Comparison of ENCODE assay signal across 35 cellular contexts in genomic region chr11:93967258-93967657, GRCh38. TPM values are rescaled to one million over a fixed set of nuclear protein-coding genes. Genes with fewer than 3 reads are reported as not detected.
"Had no signal": no experiment of that assay in that cellular context is flagged by ENCODE, and none has a peak within 500 bp of the region (broad histone marks: within the 10 kb centered on the region; RNA-seq: fewer than 3 reads in every experiment).

No MANE protein-coding gene starts in this region.

- H3K4me1 ChIP-seq: adrenal gland, body of pancreas, colonic mucosa, esophagus squamous epithelium had no signal

- H3K36me3 ChIP-seq: adrenal gland, colonic mucosa, esophagus squamous epithelium had no signal

- FAIRE-seq: endometrium, endothelial cell of umbilical vein, frontal cortex had no signal

- DNase-seq: activated CD4-positive, alpha-beta memory T cell treated with anti-CD3 and anti-CD28 coated beads for 36 hours; activated CD4-positive, alpha-beta T cell treated with anti-CD3 and anti-CD28 coated beads for 36 hours; activated CD4-positive, alpha-beta T cell treated with anti-CD3 and anti-CD28 coated beads, Interleukin-2, amount 10 ng/mL, durations not matched to agents 24 days and 14 days; activated CD4-positive, CD25-positive, alpha-beta regulatory T cell; activated CD4-positive, CD25-positive, alpha-beta regulatory T cell treated with anti-CD3 and anti-CD28 coated beads, Interleukin-2, amount 50 U/mL, for 72 hours; activated CD8-positive, alpha-beta memory T cell treated with anti-CD3 and anti-CD28 coated beads, Interleukin-2, amount 10 ng/mL, durations not matched to agents 7 days and 5 days; activated CD8-positive, alpha-beta memory T cell treated with anti-CD3 and anti-CD28 coated beads, Interleukin-2, amount 50 U/mL, for 4 hours; activated CD8-positive, alpha-beta T cell treated with anti-CD3 and anti-CD28 coated beads, Interleukin-2, amount 10 ng/mL, durations not matched to agents 7 days and 5 days; activated effector memory CD4-positive, alpha-beta T cell treated with anti-CD3 and anti-CD28 coated beads, Interleukin-2, amount 50 U/mL, for 16 hours; activated naive CD4-positive, alpha-beta T cell treated with anti-CD3 and anti-CD28 coated beads for 36 hours; activated naive CD8-positive, alpha-beta T cell treated with anti-CD3 and anti-CD28 coated beads for 36 hours; activated naive CD8-positive, alpha-beta T cell treated with anti-CD3 and anti-CD28 coated beads, Interleukin-2, amount 50 U/mL, for 24 hours; activated T-cell treated with anti-CD3 and anti-CD28 coated beads, Interleukin-2, amount 50 U/mL, for 1 hour; activated T-cell treated with anti-CD3 and anti-CD28 coated beads, Interleukin-2, amount 50 U/mL, for 48 hours; aorta; body of pancreas; caudate nucleus; colonic mucosa; effector CD8-positive, alpha-beta T cell; esophagus squamous epithelium; foreskin fibroblast; head of caudate nucleus; T-helper 1 cell; T-helper 17 cell; T1000 had no signal

- ATAC-seq: activated CD4-positive, alpha-beta T cell treated with anti-CD3 and anti-CD28 coated beads for 36 hours; activated CD8-positive, alpha-beta memory T cell treated with anti-CD3 and anti-CD28 coated beads, Interleukin-2, amount 10 ng/mL, durations not matched to agents 7 days and 5 days; activated CD8-positive, alpha-beta T cell treated with anti-CD3 and anti-CD28 coated beads, Interleukin-2, amount 10 ng/mL, durations not matched to agents 7 days and 5 days; activated naive CD8-positive, alpha-beta T cell treated with anti-CD3 and anti-CD28 coated beads, Interleukin-2, amount 50 U/mL, for 24 hours; body of pancreas; T-helper 17 cell had no signal

- H3K27ac ChIP-seq: adrenal gland, body of pancreas, colonic mucosa, epithelial cell of prostate, esophagus squamous epithelium had no signal

- H3K9me3 ChIP-seq: adrenal gland, body of pancreas, colonic mucosa, esophagus squamous epithelium had no signal

- H3K4me3 ChIP-seq: adrenal gland, body of pancreas, colonic mucosa, esophagus squamous epithelium had no signal

- H3K27me3 ChIP-seq: adrenal gland, body of pancreas, colonic mucosa had no signal

RNA-seq across cellular contexts. Expression of gene HEPHL1, which starts 53.9 kb away (rescaled TPM):
- total RNA-seq: activated CD4-positive, alpha-beta memory T cell treated with anti-CD3 and anti-CD28 coated beads for 36 hours; activated CD4-positive, alpha-beta T cell treated with anti-CD3 and anti-CD28 coated beads for 36 hours; activated CD4-positive, alpha-beta T cell treated with anti-CD3 and anti-CD28 coated beads, Interleukin-2, amount 10 ng/mL, durations not matched to agents 24 days and 14 days; activated CD8-positive, alpha-beta memory T cell treated with anti-CD3 and anti-CD28 coated beads for 36 hours; activated CD8-positive, alpha-beta memory T cell treated with anti-CD3 and anti-CD28 coated beads, Interleukin-2, amount 10 ng/mL, durations not matched to agents 7 days and 5 days; activated CD8-positive, alpha-beta T cell treated with anti-CD3 and anti-CD28 coated beads, Interleukin-2, amount 10 ng/mL, durations not matched to agents 7 days and 5 days; activated naive CD4-positive, alpha-beta T cell treated with anti-CD3 and anti-CD28 coated beads for 36 hours; activated naive CD8-positive, alpha-beta T cell treated with anti-CD3 and anti-CD28 coated beads for 36 hours; activated T-helper 1 cell treated with anti-CD3 and anti-CD28 coated beads, Interleukin-12 subunit alpha, Interleukin-12 subunit beta, Interleukin-2, Interleukin-4 antibody, amounts not matched to agents 30 ng/mL and 10 ng/mL and 1 ng/mL, durations not matched to agents 14 hours and 24 hours and 36 hours; activated T-helper 2 cell treated with anti-CD3 and anti-CD28 coated beads, Interferon-gamma antibody, Interleukin-2, Interleukin-4, amounts not matched to agents 10 μg/mL and 5 μg/mL and 100 μg/mL, durations not matched to agents 14 hours and 24 hours and 36 hours; adrenal gland; body of pancreas; colonic mucosa; dermis microvascular lymphatic vessel endothelial cell; endothelial cell of umbilical vein; fibroblast of lung; frontal cortex; T-helper 17 cell had no signal
- polyA plus RNA-seq: adrenal gland, endothelial cell of umbilical vein, fibroblast of lung had no signal
